ENCODE assay signal across 9 cellular contexts in the genomic region with DNA sequence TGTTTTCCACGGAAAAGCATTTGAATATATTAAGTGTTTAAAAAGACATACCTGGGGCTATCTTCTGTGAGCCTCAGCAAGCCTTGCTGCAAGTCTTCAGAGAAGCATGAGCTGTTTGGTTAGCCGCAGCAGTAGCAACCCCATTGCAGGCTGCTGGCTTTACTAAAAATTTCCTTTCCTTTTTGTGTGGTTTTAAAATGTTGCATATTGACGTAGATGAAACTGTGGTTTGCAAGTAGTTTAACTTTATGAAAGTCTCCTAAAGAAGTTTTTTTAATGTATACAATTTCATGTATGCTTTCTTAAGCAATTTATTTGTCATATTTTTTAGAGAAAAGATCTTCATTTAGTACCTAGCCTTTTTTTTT. TPM values are rescaled to one million over a fixed set of nuclear protein-coding genes. Genes with fewer than 3 reads are reported as not detected.
DNase-seq lines count a peak whose midpoint lies in the region; ATAC-seq and TF ChIP-seq lines count a peak whose summit lies in the region.
"Had no signal": no experiment of that assay in that cellular context is flagged by ENCODE, and none has a peak within 500 bp of the region (broad histone marks: within the 10 kb centered on the region; RNA-seq: fewer than 3 reads in every experiment).

A gene with protein sequence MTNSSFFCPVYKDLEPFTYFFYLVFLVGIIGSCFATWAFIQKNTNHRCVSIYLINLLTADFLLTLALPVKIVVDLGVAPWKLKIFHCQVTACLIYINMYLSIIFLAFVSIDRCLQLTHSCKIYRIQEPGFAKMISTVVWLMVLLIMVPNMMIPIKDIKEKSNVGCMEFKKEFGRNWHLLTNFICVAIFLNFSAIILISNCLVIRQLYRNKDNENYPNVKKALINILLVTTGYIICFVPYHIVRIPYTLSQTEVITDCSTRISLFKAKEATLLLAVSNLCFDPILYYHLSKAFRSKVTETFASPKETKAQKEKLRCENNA (minus strand): TSS at position 164 of the 368 bp plus-strand sequence. CDS start 3,830 bp downstream, outside the sequence.

- no peak within 1 kb of the TSS for H3K4me3 Mint-ChIP-seq in activated B cell treated with CpG ODN at 0.5 μM for 24 hours
- H3K4me3 Mint-ChIP-seq: neural crest cell had no signal

- H3K4me1 ChIP-seq in mucosa of descending colon (ENCODE audit: low read depth) (no peaks in the 10 kb centered on the region), psoas muscle (no peaks in the 10 kb centered on the region)

- H3K27ac ChIP-seq in psoas muscle: no peak within 1 kb of the TSS

- CTCF ChIA-PET in activated B cell treated with CpG ODN at 0.5 μM for 24 hours (lab: Charles Lee): interaction anchor here (0.6 to 1.0 kb wide), 2 partner anchors 8 to 17 kb away, joined by 3 to 4 read pairs; no protein-coding TSS in a partner anchor

- no peaks in the 10 kb centered on the region for H3K27me3 Mint-ChIP-seq in activated B cell treated with CpG ODN at 0.5 μM for 24 hours

- H3K36me3 ChIP-seq in GM06990 (ENCODE audit: control insufficient read depth, insufficient read depth, low read length) (no peaks in the 10 kb centered on the region), mucosa of descending colon (ENCODE audit: low read depth) (no peaks in the 10 kb centered on the region), psoas muscle (ENCODE audit: insufficient read depth in 1 of 2, low read depth in 1 of 2) (no peaks in the 10 kb centered on the region)

- 90 to 92% (median 91%) methylated on average over 3 of the region's 3 CpGs for WGBS in psoas muscle, 3 donors

- H3K36me3 Mint-ChIP-seq in activated B cell treated with CpG ODN at 0.5 μM for 24 hours (ENCODE audit: low read depth): no peaks in the 10 kb centered on the region

- intact Hi-C loops in activated B cell treated with CpG ODN at 0.5 μM for 24 hours (cut with micrococcal nuclease) (no loop called here), mucosa of descending colon (cut with DNase I, micrococcal nuclease) (no loop called here), psoas muscle (cut with DNase I) (no loop called here)

- H3K9me3 Mint-ChIP-seq in activated B cell treated with CpG ODN at 0.5 μM for 24 hours: no peaks in the 10 kb centered on the region
- H3K9me3 Mint-ChIP-seq: neural crest cell had no signal

- peaks cover 3% of the 10 kb centered on the region for H3K4me1 Mint-ChIP-seq in activated B cell treated with CpG ODN at 0.5 μM for 24 hours

- DNase-seq in GM06990 (ENCODE audit: extremely low read depth, insufficient read length): peak; percentile 10
- DNase-seq in activated B cell treated with CpG ODN at 0.5 μM for 24 hours: no peak
- DNase-seq in mucosa of descending colon: peak in 1 of 3 donors; percentile 32
- DNase-seq in NCI-H1092 (lab: John Stamatoyannopoulos, UW): no peak
- no peak for DNase-seq in psoas muscle
- no peak for DNase-seq in NOMO-1 treated with DMSO at 0.1 percent for 48 hours (lab: John Stamatoyannopoulos, UW; ENCODE audit: unreplicated experiment)
- no peak for DNase-seq in foreskin fibroblast

- H3K27me3 ChIP-seq in GM06990 (replicated peaks; ENCODE audit: control insufficient read depth, insufficient read depth, low read length) (no peaks in the 10 kb centered on the region), psoas muscle (ENCODE audit: insufficient read depth in 3 of 3, low read length in 2 of 3) (no peaks in the 10 kb centered on the region)

- H3K9me3 ChIP-seq in mucosa of descending colon (no peaks in the 10 kb centered on the region), psoas muscle (no peaks in the 10 kb centered on the region)

- ATAC-seq in HG02610 (IDR thresholded peaks at IDR 0.05; ENCODE audit: unreplicated experiment): peak; percentile 98
- peak; percentile 28 for ATAC-seq in activated B cell treated with CpG ODN at 0.5 μM for 24 hours (ENCODE audit: low read depth)
- ATAC-seq in mucosa of descending colon: peak; percentile 64
- ATAC-seq in psoas muscle: no peak

- TF ChIP-seq CTCF in GM06990 (IDR thresholded peaks at IDR 0.05; ENCODE audit: insufficient read depth, low read length, poor library complexity, severe bottlenecking) (no peak), activated B cell treated with CpG ODN at 0.5 μM for 24 hours (IDR thresholded peaks at IDR 0.05) (no peak), mucosa of descending colon (IDR thresholded peaks at IDR 0.05) (no peak), psoas muscle (IDR thresholded peaks at IDR 0.05) (no peak), foreskin fibroblast (IDR thresholded peaks at IDR 0.05; ENCODE audit: low read depth, low read length) (no peak)

- H3K4me3 ChIP-seq in GM06990 (replicated peaks; ENCODE audit: low read depth, low read length): no peak within 1 kb of the TSS
- no peak within 1 kb of the TSS for H3K4me3 ChIP-seq in mucosa of descending colon
- no peak within 1 kb of the TSS for H3K4me3 ChIP-seq in psoas muscle
- no peak within 1 kb of the TSS for H3K4me3 ChIP-seq in foreskin fibroblast (ENCODE audit: low read depth in 1 of 2, low read length in 2 of 2)

- H3K27ac Mint-ChIP-seq in activated B cell treated with CpG ODN at 0.5 μM for 24 hours: peak within 1 kb of the TSS; percentile 12

- POLR2A ChIA-PET in activated B cell treated with CpG ODN at 0.5 μM for 24 hours (lab: Charles Lee): no interaction called here

RNA-seq across cellular contexts. Expression of the gene that starts here (rescaled TPM):
- total RNA-seq in activated B cell treated with CpG ODN at 0.5 μM for 24 hours: 0.35 and 0.46 TPM in 2 replicates
- total RNA-seq in mucosa of descending colon: 1 to 10 TPM; 1.3 to 1.5 (median 1.4) TPM
- under 1 TPM in 2 of 4 donors, not detected in 2; 0.13 to 0.27 TPM for total RNA-seq in psoas muscle
- polyA plus RNA-seq in psoas muscle: under 1 TPM in 2 of 3 donors, not detected in 1; 0.05 to 0.10 TPM
- total RNA-seq: neural crest cell had no signal

Comparison
In these comparisons a context has a peak if more than half of its experiments do, and no peak if none do; other contexts are left out.
1. Peak in ATAC-seq in activated B cell treated with CpG ODN at 0.5 μM for 24 hours; RNA of the gene not detected or under 1 TPM.
2. ATAC-seq: peak in HG02610 (single experiment) and mucosa of descending colon (single experiment); none in psoas muscle (0 of 4).